In genomic region chr20:38830356-38830755, GRCh38 we compare ENCODE assay signal across 1 cellular context.
TF ChIP-seq lines count a peak whose summit lies in the region.

No MANE protein-coding gene starts in this region.

TF ChIP-seq in GM23338, 12 proteins besides CTCF, POLR2A, EP300 and RAD21 (continued from another document):
- TF ChIP-seq ZNF462 (CRISPR knock-in tag; IDR thresholded peaks at IDR 0.05) (no peak), REST (IDR thresholded peaks at IDR 0.05; ENCODE audit: unreplicated experiment) (no peak), EZH2 (IDR thresholded peaks at IDR 0.05; ENCODE audit: low read depth, unreplicated experiment) (no peak), CREB1 (CRISPR knock-in tag; IDR thresholded peaks at IDR 0.05; ENCODE audit: low read depth) (no peak)
